ENCODE assay signal across 12 cellular contexts in the genomic region with DNA sequence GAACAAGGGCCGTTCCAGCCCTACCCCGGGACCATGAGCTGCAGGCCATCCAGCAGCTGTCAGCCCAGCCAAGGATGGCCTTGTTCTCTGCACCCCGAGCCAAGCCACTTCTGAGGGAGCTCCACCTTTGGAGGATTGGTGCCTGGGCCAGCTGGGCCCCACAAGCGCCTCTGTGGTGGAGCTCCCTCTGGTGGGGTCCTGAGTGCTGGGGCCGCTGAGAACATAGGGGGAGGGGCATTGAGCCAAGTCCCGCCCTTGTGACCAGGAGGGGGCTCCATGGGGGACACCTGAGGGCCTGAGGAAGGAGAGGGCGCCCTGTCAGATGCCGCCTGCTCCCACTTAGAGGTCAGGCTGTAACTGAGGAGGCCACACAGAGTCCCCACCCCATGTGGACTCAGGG. TPM values are rescaled to one million over a fixed set of nuclear protein-coding genes. Genes with fewer than 3 reads are reported as not detected.
DNase-seq lines count a peak whose midpoint lies in the region; TF ChIP-seq lines count a peak whose summit lies in the region.
"Had no signal": no experiment of that assay in that cellular context is flagged by ENCODE, and none has a peak within 500 bp of the region (broad histone marks: within the 10 kb centered on the region; RNA-seq: fewer than 3 reads in every experiment).

No MANE protein-coding gene starts in this region.

- POLR2A ChIA-PET in AG04450 (lab: Yijun Ruan, JAX), result no interaction called here

- H3K4me3 ChIP-seq in AG04450 (ENCODE audit: low read depth, low read length) (no peak overlapping the region), GM12864 (ENCODE audit: low read depth, low read length) (no peak overlapping the region), choroid plexus epithelial cell (ENCODE audit: low read depth, low read length) (no peak overlapping the region)
- H3K4me3 ChIP-seq: tibial nerve had no signal

- CTCF ChIA-PET in AG04450 (lab: Charles Lee), result no interaction called here

- DNase-seq in AG04450 (ENCODE audit: low read depth, low spot score), result no peak
- DNase-seq in GM12864 (ENCODE audit: low read depth), result no peak
- peak; percentile 7 for DNase-seq in NCI-H69 (lab: John Stamatoyannopoulos, UW)
- no peak for DNase-seq in choroid plexus epithelial cell (ENCODE audit: low read depth)
- DNase-seq in NCI-H1092 treated with DMSO at 0.1 percent for 48 hours (lab: John Stamatoyannopoulos, UW), result no peak
- DNase-seq in EL, result no peak
- no peak for DNase-seq in NCI-H1417 treated with DMSO at 0.1 percent for 48 hours (lab: John Stamatoyannopoulos, UW)
- no peak for DNase-seq in cerebellar cortex (ENCODE audit: low spot score)
- DNase-seq: NCI-H2081, T-helper 2 cell had no signal

- H3K9me3 ChIP-seq in AG04450 (ENCODE audit: control insufficient read depth, insufficient read depth, low read length), result no peaks in the 10 kb centered on the region; the same call in 1 of the 2 replicates
- H3K9me3 ChIP-seq: tibial nerve had no signal

- H3K27me3 ChIP-seq in AG04450 (ENCODE audit: control insufficient read depth, insufficient read depth, low read length), result peaks cover 63% of the 10 kb centered on the region

- no peak overlapping the region for H3K27ac ChIP-seq in AG04450 (ENCODE audit: low read depth, low read length)
- H3K27ac ChIP-seq: parathyroid adenoma, tibial nerve had no signal

- TF ChIP-seq CTCF in AG04450 (IDR thresholded peaks at IDR 0.05; ENCODE audit: low read depth, low read length) (peak; percentile 11; the same call in 1 of the 2 replicates), GM12864 (IDR thresholded peaks at IDR 0.05; ENCODE audit: low read depth, low read length, missing control alignments) (peak; percentile 31), choroid plexus epithelial cell (conservative IDR thresholded peaks at IDR 0.05; ENCODE audit: low read depth, low read length) (peak; percentile 33)

RNA-seq across cellular contexts. Expression of a gene that starts 43.2 kb away (rescaled TPM):
- polyA plus RNA-seq in AG04450 (2011; rRNA removed), result 22.3 and 22.4 TPM in 2 replicates
- 21.9 and 25.5 TPM in 2 replicates for polyA minus RNA-seq in AG04450 (2011; rRNA and poly(A)+ RNA removed)
